ENCODE assay signal across 9 cellular contexts in genomic region chr7:18693401-18693800, GRCh38.
A peak's percentile ranks its signal among the peaks of the same experiment; 100 is the strongest.
DNase-seq lines count a peak whose midpoint lies in the region; ATAC-seq, FAIRE-seq and TF ChIP-seq lines count a peak whose summit lies in the region.
"Had no signal": no experiment of that assay in that cellular context is flagged by ENCODE, and none has a peak within 500 bp of the region (broad histone marks: within the 10 kb centered on the region; RNA-seq: fewer than 3 reads in every experiment).

No MANE protein-coding gene starts in this region.

- dilution Hi-C loops in mammary epithelial cell (cut with HindIII; ENCODE audit: low sequenced_read_pairs), result no loop called here

- no TSS peak for BruUV-seq in Caco-2 (replicated peaks; lab: Mats Ljungman, UMichigan)
- BruUV-seq in mammary epithelial cell (replicated peaks; lab: Mats Ljungman, UMichigan), result no TSS peak

- no peaks in the 10 kb centered on the region for H4K20me1 ChIP-seq in mammary epithelial cell (ENCODE audit: insufficient read depth, low read length)

- CTCF ChIA-PET in Caco-2 (lab: Charles Lee) (no interaction called here), mammary epithelial cell (lab: Charles Lee; ENCODE audit: low non-redundant PET) (interaction anchor here (0.6 kb wide), 1 partner anchor 429 kb away, joined by 3 read pairs; no protein-coding TSS in a partner anchor)

- TF ChIP-seq CTCF in Caco-2 (IDR thresholded peaks at IDR 0.05; ENCODE audit: insufficient read depth in 1 of 2, low read depth in 1 of 2, low read length in 1 of 2, severe bottlenecking in 1 of 2, unreplicated experiment in 1 of 2) (peak; percentile 24 to 56), mammary epithelial cell (conservative IDR thresholded peaks at IDR 0.05 in 1 of 2, IDR thresholded peaks at IDR 0.05 in 1 of 2; ENCODE audit: extremely low read depth in 1 of 2, insufficient read depth in 1 of 2, low read depth in 1 of 2, low read length in 2 of 2) (peak; percentile 71 to 82)

- H3K4me1 Mint-ChIP-seq in Caco-2 (ENCODE audit: low read depth, unreplicated experiment), result no peaks in the 10 kb centered on the region

- no peaks in the 10 kb centered on the region for H3K9me3 Mint-ChIP-seq in Caco-2 (ENCODE audit: unreplicated experiment)
- H3K9me3 Mint-ChIP-seq: dendritic cell treated with granulocyte-macrophage colony-stimulating factor and Interleukin-4, amounts not matched to agents 40 ng/mL and 50 ng/mL, for 4 days had no signal

- H3K4me3 Mint-ChIP-seq in Caco-2 (ENCODE audit: unreplicated experiment), result no peak overlapping the region
- H3K4me3 Mint-ChIP-seq: dendritic cell treated with granulocyte-macrophage colony-stimulating factor and Interleukin-4, amounts not matched to agents 40 ng/mL and 50 ng/mL, for 4 days had no signal

- no peak overlapping the region for H3K27ac ChIP-seq in mammary epithelial cell (ENCODE audit: insufficient read depth, low read depth, low read length)

- in situ Hi-C loops in mammary epithelial cell (cut with MboI; ENCODE audit: low sequenced_read_pairs in 2 of 2), result loop anchor here in 1 of 2 donors (10.0 kb wide), 1 partner anchor 381 kb away; no protein-coding TSS in a partner anchor

- no peak for FAIRE-seq in GM19239 (lab: Jason Lieb, UNC)

- H3K36me3 Mint-ChIP-seq in Caco-2 (ENCODE audit: insufficient read depth, unreplicated experiment), result no peaks in the 10 kb centered on the region

- intact Hi-C loops in Caco-2 (cut with micrococcal nuclease; ENCODE audit: unreplicated experiment), result loop anchor here (1.0 to 2.0 kb wide), 3 partner anchors 29 to 971 kb away; no protein-coding TSS in a partner anchor
- intact Hi-C loops in mammary epithelial cell (cut with micrococcal nuclease), result loop anchor here (1.0 to 10.0 kb wide), 3 partner anchors 358 to 971 kb away; no protein-coding TSS in a partner anchor

- no peak overlapping the region for H3K4me2 ChIP-seq in mammary epithelial cell (ENCODE audit: insufficient read depth, low read depth, low read length)

- no peak overlapping the region for H3K4me3 ChIP-seq in Caco-2 (ENCODE audit: low read depth, low read length)
- no peak overlapping the region for H3K4me3 ChIP-seq in MG63
- no peak overlapping the region for H3K4me3 ChIP-seq in mammary epithelial cell (replicated peaks in 1 of 3; ENCODE audit: insufficient read depth in 1 of 3, low read depth in 2 of 3, low read length in 3 of 3)

- H3K27me3 ChIP-seq in Caco-2 (replicated peaks; ENCODE audit: control insufficient read depth, insufficient read depth, low read length) (no peaks in the 10 kb centered on the region), MG63 (no peaks in the 10 kb centered on the region), mammary epithelial cell (ENCODE audit: insufficient read depth, low read length) (no peaks in the 10 kb centered on the region)

- H2AFZ ChIP-seq in mammary epithelial cell (ENCODE audit: low read depth, low read length), result no peak overlapping the region

- no peaks in the 10 kb centered on the region for H3K79me2 ChIP-seq in mammary epithelial cell (ENCODE audit: insufficient read depth, low read length)

- WGBS in mammary epithelial cell (ENCODE audit: low coverage, missing lambda C conversion rate), result 23% methylated on average over 4 of the region's 4 CpGs

- H3K9me3 ChIP-seq in Caco-2 (no peaks in the 10 kb centered on the region), MG63 (no peaks in the 10 kb centered on the region), mammary epithelial cell (replicated peaks; ENCODE audit: insufficient read depth, low read length) (no peaks in the 10 kb centered on the region)

- H3K36me3 ChIP-seq in Caco-2 (ENCODE audit: control insufficient read depth, insufficient read depth, low read length) (no peaks in the 10 kb centered on the region), MG63 (no peaks in the 10 kb centered on the region), mammary epithelial cell (ENCODE audit: insufficient read depth, low read length) (no peaks in the 10 kb centered on the region)

- no peaks in the 10 kb centered on the region for H3K27me3 Mint-ChIP-seq in Caco-2 (ENCODE audit: insufficient read depth, unreplicated experiment)
- H3K27me3 Mint-ChIP-seq: dendritic cell treated with granulocyte-macrophage colony-stimulating factor and Interleukin-4, amounts not matched to agents 40 ng/mL and 50 ng/mL, for 4 days had no signal

- H3K9ac ChIP-seq in mammary epithelial cell (ENCODE audit: insufficient read depth, low read length), result no peak overlapping the region

- DNase-seq in Caco-2 (peak in 1 of 2 experiments; percentile 30), MG63 (peak; percentile 32), mammary epithelial cell (peak; percentile 56), medulla oblongata (ENCODE audit: extremely low spot score) (peak; percentile 18), T-helper 9 cell (no peak), T1000 (lab: John Stamatoyannopoulos, UW) (no peak), GM19239 (ENCODE audit: insufficient read length, low spot score) (no peak)

- H3K27ac Mint-ChIP-seq in Caco-2 (ENCODE audit: unreplicated experiment), result no peak overlapping the region
- H3K27ac Mint-ChIP-seq: dendritic cell treated with granulocyte-macrophage colony-stimulating factor and Interleukin-4, amounts not matched to agents 40 ng/mL and 50 ng/mL, for 4 days had no signal

- no peaks in the 10 kb centered on the region for H3K4me1 ChIP-seq in Caco-2
- no peaks in the 10 kb centered on the region for H3K4me1 ChIP-seq in mammary epithelial cell (ENCODE audit: insufficient read depth, low read length)

- no peak for ATAC-seq in GM21515 (IDR thresholded peaks at IDR 0.05; ENCODE audit: unreplicated experiment)

- POLR2A ChIA-PET in Caco-2 (lab: Charles Lee), result no interaction called here

Comparison
In these comparisons a context has a peak if more than half of its experiments do, and no peak if none do; other contexts are left out.
1. DNase-seq: peak in MG63 (single experiment), mammary epithelial cell (single experiment) and medulla oblongata (single experiment); none in T-helper 9 cell (single experiment), T1000 (single experiment) and GM19239 (single experiment).